In the genomic region with DNA sequence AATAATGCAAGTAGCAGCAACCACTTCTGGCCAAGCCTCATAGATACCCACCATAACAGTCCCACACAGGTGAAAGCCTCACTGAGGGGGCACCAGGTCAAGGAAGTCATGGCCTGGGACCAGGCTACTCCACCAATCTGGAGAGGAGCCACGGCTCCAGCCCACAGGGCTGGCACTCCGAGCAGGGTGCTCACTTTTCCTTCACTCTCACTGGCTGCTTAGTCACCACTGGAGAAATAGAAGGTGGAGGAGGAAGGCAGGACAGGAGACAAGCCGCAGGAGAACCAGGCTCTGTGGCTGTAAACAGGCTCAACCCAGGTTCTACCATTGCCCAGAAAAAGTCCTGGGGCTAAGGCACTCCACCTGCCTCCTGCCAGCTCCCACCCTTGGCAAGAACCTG, we compare ENCODE assay signal across 9 cellular contexts. TPM values are rescaled to one million over a fixed set of nuclear protein-coding genes. Genes with fewer than 3 reads are reported as not detected.
A peak's percentile ranks its signal among the peaks of the same experiment; 100 is the strongest.
DNase-seq lines count a peak whose midpoint lies in the region; ATAC-seq and TF ChIP-seq lines count a peak whose summit lies in the region.
"Had no signal": no experiment of that assay in that cellular context is flagged by ENCODE, and none has a peak within 500 bp of the region (broad histone marks: within the 10 kb centered on the region; RNA-seq: fewer than 3 reads in every experiment).

No MANE protein-coding gene starts in this region.

- ATAC-seq in GM18858 (IDR thresholded peaks at IDR 0.05; ENCODE audit: unreplicated experiment) (no peak), GM19035 (IDR thresholded peaks at IDR 0.05; ENCODE audit: unreplicated experiment) (no peak)

- H3K27ac Mint-ChIP-seq in brain (peak overlapping the region in 4 of 5 experiments; percentile 92 to 98 (median 94)), mesothelial cell of epicardium (peak overlapping the region; percentile 97)

- H3K36me3 Mint-ChIP-seq in brain (peaks cover 37% of the 10 kb centered on the region), mesothelial cell of epicardium (peaks cover 21% of the 10 kb centered on the region)

- H3K4me3 Mint-ChIP-seq in brain (peak overlapping the region; percentile 89 to 94 (median 89)), mesothelial cell of epicardium (peak overlapping the region; percentile 85)

- H3K9me3 Mint-ChIP-seq in brain = no peaks in the 10 kb centered on the region
- H3K9me3 Mint-ChIP-seq in mesothelial cell of epicardium = no peaks in the 10 kb centered on the region

- peak overlapping the region; percentile 84 for H3K4me3 ChIP-seq in A673 (ENCODE audit: low read depth, low read length, poor library complexity, severe bottlenecking)
- peak overlapping the region; percentile 97 for H3K4me3 ChIP-seq in HUES48 (ENCODE audit: low read depth, low read length)

- no peak overlapping the region; the same call in 1 of the 2 replicates for H3K9ac ChIP-seq in HUES48 (ENCODE audit: low read depth, low read length)

- no peaks in the 10 kb centered on the region for H3K27me3 ChIP-seq in A673 (replicated peaks; ENCODE audit: insufficient read depth, low read depth, low read length, poor library complexity)
- no peaks in the 10 kb centered on the region for H3K27me3 ChIP-seq in HUES48 (ENCODE audit: control insufficient read depth, insufficient read depth, low read length)

- CTCF ChIA-PET in A673 (lab: Charles Lee) = no interaction called here

- H3K4me1 Mint-ChIP-seq in brain = peaks cover 14% of the 10 kb centered on the region
- peaks cover 11% of the 10 kb centered on the region for H3K4me1 Mint-ChIP-seq in mesothelial cell of epicardium

- H3K4me1 ChIP-seq in A673 (ENCODE audit: insufficient read depth, low read length, poor library complexity, severe bottlenecking) (no peaks in the 10 kb centered on the region), HUES48 (ENCODE audit: control insufficient read depth, insufficient read depth, low read length) (no peaks in the 10 kb centered on the region)

- intact Hi-C loops in A673 (cut with micrococcal nuclease; ENCODE audit: unreplicated experiment) = no loop called here

- DNase-seq in A673 (ENCODE audit: low spot score) (no peak), mesothelial cell of epicardium (ENCODE audit: low spot score in 2 of 2, unreplicated experiment in 2 of 2) (no peak), HuH-7 (ENCODE audit: low spot score) (no peak)
- DNase-seq in stimulated activated naive CD4-positive, alpha-beta T cell (lab: John Stamatoyannopoulos, UW) = no peak
- DNase-seq: NCI-H2029 had no signal

- H3K9me3 ChIP-seq in A673 (ENCODE audit: low read depth, low read length, poor library complexity, severe bottlenecking) = no peaks in the 10 kb centered on the region
- H3K9me3 ChIP-seq in HUES48 (ENCODE audit: control insufficient read depth, insufficient read depth, low read length) = no peaks in the 10 kb centered on the region

- H3K36me3 ChIP-seq in A673 (ENCODE audit: insufficient read depth, low read length, poor library complexity, severe bottlenecking) (peaks cover 30% of the 10 kb centered on the region), HUES48 (ENCODE audit: control insufficient read depth, insufficient read depth, low read length) (peaks cover 75% of the 10 kb centered on the region)

- no TSS peak for BruUV-seq in A673 (replicated peaks; lab: Mats Ljungman, UMichigan)

- H3K27ac ChIP-seq in A673 (ENCODE audit: low read depth, low read length, poor library complexity, severe bottlenecking) (peak overlapping the region; percentile 87), HUES48 (ENCODE audit: low read depth, low read length) (no peak overlapping the region)

- no peaks in the 10 kb centered on the region for H3K27me3 Mint-ChIP-seq in brain
- H3K27me3 Mint-ChIP-seq in mesothelial cell of epicardium (ENCODE audit: low read depth) = no peaks in the 10 kb centered on the region

- POLR2A ChIA-PET in A673 (lab: Charles Lee; ENCODE audit: low non-redundant PET) = interaction anchor here (0.6 kb wide), 1 partner anchor 204 kb away, joined by 3 read pairs; no protein-coding TSS in a partner anchor

- TF ChIP-seq CTCF in A673 (conservative IDR thresholded peaks at IDR 0.05; ENCODE audit: low read depth, low read length) = no peak
- TF ChIP-seq CTCF in brain (conservative IDR thresholded peaks at IDR 0.05) = no peak
- no peak for TF ChIP-seq CTCF in mesothelial cell of epicardium (IDR thresholded peaks at IDR 0.05; ENCODE audit: unreplicated experiment)

RNA-seq across cellular contexts. Expression of a gene that starts 1.2 kb away (rescaled TPM):
- total RNA-seq in A673 (2021) (37.5 and 44.9 TPM in 2 replicates), mesothelial cell of epicardium (76.2 to 79.7 TPM (median 76.6 TPM) in 3 replicates)
- polyA plus RNA-seq in brain (ENCODE audit: insufficient read depth, low read depth, low replicate concordance) = 31.0 TPM

RNA-seq across cellular contexts. Expression of a gene that starts 13.4 kb away (rescaled TPM):
- total RNA-seq in A673 (2021) = 45.9 and 57.3 TPM in 2 replicates
- polyA plus RNA-seq in brain (ENCODE audit: insufficient read depth, low read depth, low replicate concordance) = 84.1 TPM
- total RNA-seq in mesothelial cell of epicardium = 335 to 359 TPM (median 348 TPM) in 3 replicates

RNA-seq across cellular contexts. Expression of a gene that starts 14.9 kb away (rescaled TPM):
- total RNA-seq in A673 (2021) = 186 and 188 TPM in 2 replicates
- 176 TPM for polyA plus RNA-seq in brain (ENCODE audit: insufficient read depth, low read depth, low replicate concordance)
- total RNA-seq in mesothelial cell of epicardium = 364 to 373 TPM (median 373 TPM) in 3 replicates

RNA-seq across cellular contexts. Expression of a gene that starts 25.6 kb away (rescaled TPM):
- total RNA-seq in A673 (2021) (57.3 and 64.5 TPM in 2 replicates), mesothelial cell of epicardium (130 to 133 TPM (median 132 TPM) in 3 replicates)
- 35.0 TPM for polyA plus RNA-seq in brain (ENCODE audit: insufficient read depth, low read depth, low replicate concordance)

RNA-seq across cellular contexts. Expression of a gene that starts 46.7 kb away (rescaled TPM):
- total RNA-seq in A673 (2021) = 10.4 and 10.6 TPM in 2 replicates
- 13.3 TPM for polyA plus RNA-seq in brain (ENCODE audit: insufficient read depth, low read depth, low replicate concordance)
- 28.7 to 29.8 TPM (median 28.9 TPM) in 3 replicates for total RNA-seq in mesothelial cell of epicardium
